1 cellular context compared by ENCODE assay signal in the genomic region with DNA sequence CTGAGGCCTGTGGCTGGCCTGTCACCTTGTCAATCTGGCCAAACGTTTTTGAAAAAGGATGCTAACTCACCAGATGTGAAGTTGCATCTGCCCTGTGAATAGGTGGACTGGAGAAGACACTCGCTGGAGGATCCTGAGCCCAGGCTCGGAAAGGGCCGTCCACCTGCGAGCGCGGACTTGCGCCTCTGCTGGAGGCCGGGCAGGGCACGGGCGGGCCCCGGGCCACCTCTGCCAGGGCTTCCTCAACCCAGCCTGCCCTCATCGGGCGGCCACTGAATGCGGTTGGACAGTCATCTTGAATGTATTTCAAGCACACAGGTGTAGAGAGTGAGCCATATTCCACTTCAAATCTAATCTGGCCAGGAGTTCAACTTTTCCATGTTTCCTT.
TF ChIP-seq lines count a peak whose summit lies in the region.

No MANE protein-coding gene starts in this region.

TF ChIP-seq in H1, 55 proteins besides CTCF, POLR2A, EP300 and RAD21:
- no peak for TF ChIP-seq RBBP5 (IDR thresholded peaks at IDR 0.05; ENCODE audit: borderline replicate concordance, low read depth, low read length)
- TF ChIP-seq CEBPB (IDR thresholded peaks at IDR 0.05; ENCODE audit: low read depth, low read length): no peak
- TF ChIP-seq GABPA (IDR thresholded peaks at IDR 0.05; ENCODE audit: borderline replicate concordance, insufficient read depth, low read length): no peak
- TF ChIP-seq GTF2F1 (IDR thresholded peaks at IDR 0.05; ENCODE audit: borderline replicate concordance, low read depth, low read length): no peak
- TF ChIP-seq ZNF274 (IDR thresholded peaks at IDR 0.05; ENCODE audit: borderline replicate concordance, extremely low read depth, low read length): no peak
- no peak for TF ChIP-seq RXRA (IDR thresholded peaks at IDR 0.05; ENCODE audit: insufficient read depth, low read depth, low read length)
- TF ChIP-seq BACH1 (IDR thresholded peaks at IDR 0.05; ENCODE audit: low read length): no peak
- TF ChIP-seq BCL11A (IDR thresholded peaks at IDR 0.05; ENCODE audit: low read depth in 2 of 2, low read length in 2 of 2): no peak
- TF ChIP-seq CTBP2 (IDR thresholded peaks at IDR 0.05; ENCODE audit: borderline replicate concordance, insufficient read depth, insufficient read length, low read length): no peak
- TF ChIP-seq CHD2 (IDR thresholded peaks at IDR 0.05; ENCODE audit: low read length): no peak
- TF ChIP-seq NRF1 (IDR thresholded peaks at IDR 0.05; ENCODE audit: low read depth, low read length): no peak
- TF ChIP-seq, protein P1, sequence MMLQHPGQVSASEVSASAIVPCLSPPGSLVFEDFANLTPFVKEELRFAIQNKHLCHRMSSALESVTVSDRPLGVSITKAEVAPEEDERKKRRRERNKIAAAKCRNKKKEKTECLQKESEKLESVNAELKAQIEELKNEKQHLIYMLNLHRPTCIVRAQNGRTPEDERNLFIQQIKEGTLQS (IDR thresholded peaks at IDR 0.05; ENCODE audit: insufficient read depth, low read depth, low read length): no peak
- TF ChIP-seq SUZ12 (IDR thresholded peaks at IDR 0.05; ENCODE audit: low read length): no peak
- no peak for TF ChIP-seq NANOG (IDR thresholded peaks at IDR 0.05; ENCODE audit: insufficient read depth, low read depth, low read length, poor library complexity, severe bottlenecking)
- no peak for TF ChIP-seq HDAC6 (IDR thresholded peaks at IDR 0.05; ENCODE audit: low read depth, low read length)
- no peak for TF ChIP-seq KDM1A (IDR thresholded peaks at IDR 0.05; ENCODE audit: borderline replicate concordance, low read length)
- TF ChIP-seq CBX8 (IDR thresholded peaks at IDR 0.05; ENCODE audit: borderline replicate concordance, low read depth, low read length): no peak
- no peak for TF ChIP-seq SP4 (IDR thresholded peaks at IDR 0.05; ENCODE audit: low read length)
